In the genomic region with DNA sequence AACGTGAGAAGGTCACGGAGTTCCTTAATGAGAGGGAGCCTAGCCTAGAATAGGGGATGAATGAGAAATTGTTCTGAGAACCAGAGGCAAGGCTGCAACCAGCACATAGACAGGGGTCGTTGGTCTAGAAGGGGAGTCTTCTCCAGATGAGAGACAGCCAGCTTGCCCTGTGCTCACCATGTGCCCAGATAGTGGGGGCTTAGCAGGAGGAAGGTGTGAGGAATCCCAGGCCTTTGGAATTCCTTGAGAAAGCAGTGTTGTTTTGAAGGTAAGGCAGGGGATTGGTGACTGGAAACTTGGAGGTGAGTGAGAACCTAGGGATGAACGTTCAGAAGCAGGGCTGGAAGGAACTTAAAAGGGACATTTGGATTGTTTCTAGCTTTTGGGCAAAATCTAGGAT, we compare ENCODE assay signal across 7 cellular contexts. TPM values are rescaled to one million over a fixed set of nuclear protein-coding genes. Genes with fewer than 3 reads are reported as not detected.
DNase-seq lines count a peak whose midpoint lies in the region; ATAC-seq and TF ChIP-seq lines count a peak whose summit lies in the region.

No MANE protein-coding gene starts in this region.

- DNase-seq in HL-60 (ENCODE audit: low read depth in 1 of 2, low spot score in 1 of 2) (no peak), T-helper 17 cell (no peak), spleen (no peak), HuH-7 (ENCODE audit: low spot score) (no peak), NAMALWA (ENCODE audit: low spot score) (no peak), NCI-H1417 (lab: John Stamatoyannopoulos, UW) (no peak)

- WGBS in gastroesophageal sphincter (ENCODE audit: low coverage in 1 of 2), 2 donors = 19 to 30% methylated on average over 4 of the region's 4 CpGs
- WGBS in spleen, 5 donors = 9 to 31% (median 20%) methylated on average over 4 of the region's 4 CpGs

- H3K27ac ChIP-seq in HL-60 (replicated peaks) = peak overlapping the region; percentile 82
- peak overlapping the region in 3 of 4 donors; percentile 43 to 67 (median 49) for H3K27ac ChIP-seq in gastroesophageal sphincter
- peak overlapping the region; percentile 74 to 93 (median 86) for H3K27ac ChIP-seq in spleen

- H3K4me3 ChIP-seq in HL-60 (replicated peaks; ENCODE audit: insufficient read depth, low read length) (no peak overlapping the region), gastroesophageal sphincter (no peak overlapping the region), spleen (peak overlapping the region in 4 of 8 donors; percentile 41 to 71 (median 52))

- TF ChIP-seq EP300 in gastroesophageal sphincter (IDR thresholded peaks at IDR 0.05) = no peak

- TF ChIP-seq CTCF in HL-60 (IDR thresholded peaks at IDR 0.05; ENCODE audit: insufficient read depth, low read length) (no peak), gastroesophageal sphincter (IDR thresholded peaks at IDR 0.05) (no peak), spleen (IDR thresholded peaks at IDR 0.05 in 8 of 11, conservative IDR thresholded peaks at IDR 0.05 in 3 of 11) (no peak)

- TF ChIP-seq POLR2A in gastroesophageal sphincter (IDR thresholded peaks at IDR 0.05) (no peak), spleen (IDR thresholded peaks at IDR 0.05) (no peak)

- H3K36me3 Mint-ChIP-seq in T-helper 17 cell (ENCODE audit: low read depth) = no peaks in the 10 kb centered on the region

- peaks cover 73% of the 10 kb centered on the region for H3K4me1 Mint-ChIP-seq in T-helper 17 cell

- peak overlapping the region; percentile 91 for H3K27ac Mint-ChIP-seq in T-helper 17 cell

- peak overlapping the region; percentile 83 for H3K4me3 Mint-ChIP-seq in T-helper 17 cell

- intact Hi-C loops in spleen (cut with DNase I; ENCODE audit: low total_unique reads) = no loop called here

- no peaks in the 10 kb centered on the region for H3K27me3 Mint-ChIP-seq in T-helper 17 cell

- H3K27me3 ChIP-seq in HL-60 (ENCODE audit: insufficient read depth, poor library complexity, severe bottlenecking) (no peaks in the 10 kb centered on the region), gastroesophageal sphincter (no peaks in the 10 kb centered on the region), spleen (replicated peaks in 1 of 7) (no peaks in the 10 kb centered on the region)

- H3K36me3 ChIP-seq in gastroesophageal sphincter (no peaks in the 10 kb centered on the region), spleen (peaks cover 0 to 24% (median 2%) of the 10 kb centered on the region in 6 donors)

- H3K9me3 ChIP-seq in T-helper 17 cell (ENCODE audit: control insufficient read depth, low read length, poor library complexity, severe bottlenecking) (no peaks in the 10 kb centered on the region), gastroesophageal sphincter (no peaks in the 10 kb centered on the region), spleen (no peaks in the 10 kb centered on the region)

- no peak for ATAC-seq in T-helper 17 cell
- no peak for ATAC-seq in gastroesophageal sphincter

- peaks cover 0 to 79% (median 26%) of the 10 kb centered on the region in 3 donors for H3K4me1 ChIP-seq in gastroesophageal sphincter
- peaks cover 41 to 100% (median 77%) of the 10 kb centered on the region in 6 donors for H3K4me1 ChIP-seq in spleen

RNA-seq across cellular contexts. Expression of a gene that starts 29.4 kb away (rescaled TPM):
- total RNA-seq in T-helper 17 cell (not detected), gastroesophageal sphincter (under 1 TPM in 3 of 4 donors, not detected in 1; 0.16 to 0.74 (median 0.58) TPM), spleen (under 1 TPM in 5 of 7 donors, not detected in 2; 0.17 to 0.52 (median 0.26) TPM)
- under 1 TPM; 0.07 to 0.18 (median 0.10) TPM for polyA plus RNA-seq in spleen

RNA-seq across cellular contexts. Expression of a gene that starts 48.7 kb away (rescaled TPM):
- total RNA-seq in T-helper 17 cell (10 to 100 TPM; 44.6 to 53.5 TPM), gastroesophageal sphincter (10 to 100 TPM; 17.4 to 42.5 (median 23.8) TPM), spleen (10 to 100 TPM; 41.2 to 67.3 (median 48.6) TPM)
- 10 to 100 TPM in 1 of 3 donors, 1 to 10 TPM in 2; 6.9 to 23.3 (median 7.0) TPM for polyA plus RNA-seq in spleen

RNA-seq across cellular contexts. Expression of a gene that starts 51.2 kb away (rescaled TPM):
- total RNA-seq in T-helper 17 cell (10 to 100 TPM; 16.6 to 19.3 TPM), gastroesophageal sphincter (10 to 100 TPM in 1 of 4 donors, 1 to 10 TPM in 3; 3.8 to 12.5 (median 8.5) TPM), spleen (10 to 100 TPM; 27.2 to 45.4 (median 35.9) TPM)
- polyA plus RNA-seq in spleen = 10 to 100 TPM; 12.1 to 21.4 (median 19.8) TPM
